ENCODE assay signal across 1 cellular context in the genomic region with DNA sequence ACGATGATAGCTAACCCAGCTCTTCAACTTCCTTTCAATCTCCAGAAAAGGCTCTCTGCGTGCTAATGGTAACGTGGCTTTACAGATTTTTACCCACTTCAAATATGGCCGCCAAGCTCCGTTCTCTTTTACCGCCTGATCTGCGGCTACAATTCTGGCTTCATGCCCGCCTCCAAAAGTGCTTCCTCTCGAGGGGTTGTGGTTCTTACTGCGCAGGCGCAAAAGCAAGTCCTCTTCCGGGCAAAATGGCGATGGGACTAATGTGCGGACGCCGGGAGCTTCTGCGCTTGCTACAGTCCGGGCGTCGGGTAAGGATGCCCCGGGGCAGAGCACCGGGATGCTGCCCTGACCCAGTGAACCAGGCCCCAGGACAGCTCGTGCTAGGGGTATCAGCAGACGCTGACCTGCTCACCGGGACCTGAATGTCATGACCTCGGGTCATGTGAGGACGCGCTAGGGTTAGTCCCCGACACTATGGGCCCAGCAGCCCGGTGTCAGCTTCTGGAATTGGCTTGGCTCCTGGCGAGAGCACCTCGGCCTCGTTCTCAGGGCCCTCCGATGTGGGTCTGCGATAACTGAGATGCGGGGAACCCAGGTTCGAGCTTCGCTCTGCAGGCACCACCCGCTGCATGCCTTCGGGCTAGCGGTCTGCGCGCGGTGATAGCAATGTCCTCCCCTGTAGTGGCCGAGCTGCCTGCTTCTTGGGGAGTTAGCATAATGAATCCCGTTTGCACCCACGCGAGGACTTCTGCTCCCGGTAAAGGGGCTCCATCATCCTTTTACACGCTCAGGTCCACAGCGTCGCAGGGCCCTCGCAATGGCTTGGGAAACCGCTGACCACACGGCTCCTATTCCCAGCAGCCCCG.
A peak's percentile ranks its signal among the peaks of the same experiment; 100 is the strongest.
TF ChIP-seq lines count a peak whose summit lies in the region.

A gene (plus strand): TSS at position 232 of the 866 bp plus-strand sequence. CDS start 14 bp downstream, at position 246.

TF ChIP-seq in HepG2, 621 proteins besides CTCF, POLR2A, EP300 and RAD21 (continued from another document and continues in another):
- peak; percentile 55; the same call in 1 of the 2 replicates for TF ChIP-seq JUNB (CRISPR knock-in tag; IDR thresholded peaks at IDR 0.05; ENCODE audit: borderline replicate concordance)
- no peak for TF ChIP-seq ZFAT (CRISPR knock-in tag; conservative IDR thresholded peaks at IDR 0.05)
- TF ChIP-seq, protein P1, sequence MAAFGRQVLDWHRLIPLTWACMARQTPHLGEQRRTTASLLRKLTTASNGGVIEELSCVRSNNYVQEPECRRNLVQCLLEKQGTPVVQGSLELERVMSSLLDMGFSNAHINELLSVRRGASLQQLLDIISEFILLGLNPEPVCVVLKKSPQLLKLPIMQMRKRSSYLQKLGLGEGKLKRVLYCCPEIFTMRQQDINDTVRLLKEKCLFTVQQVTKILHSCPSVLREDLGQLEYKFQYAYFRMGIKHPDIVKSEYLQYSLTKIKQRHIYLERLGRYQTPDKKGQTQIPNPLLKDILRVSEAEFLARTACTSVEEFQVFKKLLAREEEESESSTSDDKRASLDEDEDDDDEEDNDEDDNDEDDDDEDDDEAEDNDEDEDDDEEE (CRISPR knock-in tag; IDR thresholded peaks at IDR 0.05) = no peak; the same call in 1 of the 2 replicates
- peak; percentile 92 for TF ChIP-seq ZNF431 (CRISPR knock-in tag; IDR thresholded peaks at IDR 0.05; ENCODE audit: borderline replicate concordance, low read depth)
- peak; percentile 38; the same call in 1 of the 2 replicates for TF ChIP-seq ZNF180 (CRISPR knock-in tag; IDR thresholded peaks at IDR 0.05; ENCODE audit: borderline replicate concordance, low read depth)
- TF ChIP-seq ZSCAN21 (CRISPR knock-in tag; IDR thresholded peaks at IDR 0.05; ENCODE audit: borderline replicate concordance) = peak; percentile 96
- TF ChIP-seq ZNF879 (CRISPR knock-in tag; IDR thresholded peaks at IDR 0.05) = no peak
- no peak for TF ChIP-seq CEBPB (IDR thresholded peaks at IDR 0.05; ENCODE audit: borderline replicate concordance, low read depth, low read length)
- TF ChIP-seq ZNF678 (CRISPR knock-in tag; IDR thresholded peaks at IDR 0.05) = peak; percentile 99
- TF ChIP-seq ZNF382 (CRISPR knock-in tag; IDR thresholded peaks at IDR 0.05; ENCODE audit: borderline replicate concordance) = no peak
- TF ChIP-seq, protein P2, sequence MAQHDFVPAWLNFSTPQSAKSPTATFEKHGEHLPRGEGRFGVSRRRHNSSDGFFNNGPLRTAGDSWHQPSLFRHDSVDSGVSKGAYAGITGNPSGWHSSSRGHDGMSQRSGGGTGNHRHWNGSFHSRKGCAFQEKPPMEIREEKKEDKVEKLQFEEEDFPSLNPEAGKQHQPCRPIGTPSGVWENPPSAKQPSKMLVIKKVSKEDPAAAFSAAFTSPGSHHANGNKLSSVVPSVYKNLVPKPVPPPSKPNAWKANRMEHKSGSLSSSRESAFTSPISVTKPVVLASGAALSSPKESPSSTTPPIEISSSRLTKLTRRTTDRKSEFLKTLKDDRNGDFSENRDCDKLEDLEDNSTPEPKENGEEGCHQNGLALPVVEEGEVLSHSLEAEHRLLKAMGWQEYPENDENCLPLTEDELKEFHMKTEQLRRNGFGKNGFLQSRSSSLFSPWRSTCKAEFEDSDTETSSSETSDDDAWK (CRISPR knock-in tag; IDR thresholded peaks at IDR 0.05) = no peak
- TF ChIP-seq JDP2 (CRISPR knock-in tag; IDR thresholded peaks at IDR 0.05; ENCODE audit: borderline replicate concordance) = peak; percentile 10; the same call in 1 of the 2 replicates
- TF ChIP-seq, protein P3, sequence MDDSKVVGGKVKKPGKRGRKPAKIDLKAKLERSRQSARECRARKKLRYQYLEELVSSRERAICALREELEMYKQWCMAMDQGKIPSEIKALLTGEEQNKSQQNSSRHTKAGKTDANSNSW (CRISPR knock-in tag; IDR thresholded peaks at IDR 0.05; ENCODE audit: borderline replicate concordance) = peak; percentile 92; the same call in 1 of the 2 replicates
- TF ChIP-seq BRCA1 (CRISPR knock-in tag; IDR thresholded peaks at IDR 0.05) = peak; percentile 86; the same call in 1 of the 2 replicates
- TF ChIP-seq XRCC5 (optimal IDR thresholded peaks at IDR 0.05; ENCODE audit: low read length) = peak; percentile 60
- peak; percentile 94 for TF ChIP-seq THAP11 (CRISPR knock-in tag; IDR thresholded peaks at IDR 0.05)
- TF ChIP-seq, protein P4, sequence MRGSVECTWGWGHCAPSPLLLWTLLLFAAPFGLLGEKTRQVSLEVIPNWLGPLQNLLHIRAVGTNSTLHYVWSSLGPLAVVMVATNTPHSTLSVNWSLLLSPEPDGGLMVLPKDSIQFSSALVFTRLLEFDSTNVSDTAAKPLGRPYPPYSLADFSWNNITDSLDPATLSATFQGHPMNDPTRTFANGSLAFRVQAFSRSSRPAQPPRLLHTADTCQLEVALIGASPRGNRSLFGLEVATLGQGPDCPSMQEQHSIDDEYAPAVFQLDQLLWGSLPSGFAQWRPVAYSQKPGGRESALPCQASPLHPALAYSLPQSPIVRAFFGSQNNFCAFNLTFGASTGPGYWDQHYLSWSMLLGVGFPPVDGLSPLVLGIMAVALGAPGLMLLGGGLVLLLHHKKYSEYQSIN (CRISPR knock-in tag; IDR thresholded peaks at IDR 0.05; ENCODE audit: borderline replicate concordance) = no peak
- TF ChIP-seq, protein P5, sequence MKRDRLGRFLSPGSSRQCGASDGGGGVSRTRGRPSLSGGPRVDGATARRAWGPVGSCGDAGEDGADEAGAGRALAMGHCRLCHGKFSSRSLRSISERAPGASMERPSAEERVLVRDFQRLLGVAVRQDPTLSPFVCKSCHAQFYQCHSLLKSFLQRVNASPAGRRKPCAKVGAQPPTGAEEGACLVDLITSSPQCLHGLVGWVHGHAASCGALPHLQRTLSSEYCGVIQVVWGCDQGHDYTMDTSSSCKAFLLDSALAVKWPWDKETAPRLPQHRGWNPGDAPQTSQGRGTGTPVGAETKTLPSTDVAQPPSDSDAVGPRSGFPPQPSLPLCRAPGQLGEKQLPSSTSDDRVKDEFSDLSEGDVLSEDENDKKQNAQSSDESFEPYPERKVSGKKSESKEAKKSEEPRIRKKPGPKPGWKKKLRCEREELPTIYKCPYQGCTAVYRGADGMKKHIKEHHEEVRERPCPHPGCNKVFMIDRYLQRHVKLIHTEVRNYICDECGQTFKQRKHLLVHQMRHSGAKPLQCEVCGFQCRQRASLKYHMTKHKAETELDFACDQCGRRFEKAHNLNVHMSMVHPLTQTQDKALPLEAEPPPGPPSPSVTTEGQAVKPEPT (CRISPR knock-in tag; IDR thresholded peaks at IDR 0.05; ENCODE audit: low read depth) = peak; percentile 98
- 0 out of 2 replicates have a peak, but pooled peaks have one; percentile 10 for TF ChIP-seq NR3C1 (CRISPR knock-in tag; IDR thresholded peaks at IDR 0.05)
- TF ChIP-seq, protein P6, sequence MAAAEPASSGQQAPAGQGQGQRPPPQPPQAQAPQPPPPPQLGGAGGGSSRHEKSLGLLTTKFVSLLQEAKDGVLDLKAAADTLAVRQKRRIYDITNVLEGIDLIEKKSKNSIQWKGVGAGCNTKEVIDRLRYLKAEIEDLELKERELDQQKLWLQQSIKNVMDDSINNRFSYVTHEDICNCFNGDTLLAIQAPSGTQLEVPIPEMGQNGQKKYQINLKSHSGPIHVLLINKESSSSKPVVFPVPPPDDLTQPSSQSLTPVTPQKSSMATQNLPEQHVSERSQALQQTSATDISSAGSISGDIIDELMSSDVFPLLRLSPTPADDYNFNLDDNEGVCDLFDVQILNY (CRISPR knock-in tag; conservative IDR thresholded peaks at IDR 0.05) = peak; percentile 70
- TF ChIP-seq, protein P7, sequence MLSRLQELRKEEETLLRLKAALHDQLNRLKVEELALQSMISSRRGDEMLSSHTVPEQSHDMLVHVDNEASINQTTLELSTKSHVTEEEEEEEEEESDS (CRISPR knock-in tag; IDR thresholded peaks at IDR 0.05; ENCODE audit: borderline replicate concordance) = peak; percentile 91; the same call in 1 of the 2 replicates
- TF ChIP-seq ASH2L (IDR thresholded peaks at IDR 0.05; ENCODE audit: insufficient read length, low read depth, low read length) = peak; percentile 99
- peak; percentile 88; the same call in 1 of the 2 replicates for TF ChIP-seq MYNN (CRISPR knock-in tag; IDR thresholded peaks at IDR 0.05; ENCODE audit: low read depth)
- 0 out of 2 replicates have a peak, but pooled peaks have one; percentile 50 for TF ChIP-seq PRMT3 (CRISPR knock-in tag; IDR thresholded peaks at IDR 0.05; ENCODE audit: borderline replicate concordance, low read depth)
- peak; percentile 86; the same call in 1 of the 2 replicates for TF ChIP-seq GFI1 (CRISPR knock-in tag; IDR thresholded peaks at IDR 0.05; ENCODE audit: borderline replicate concordance)
- TF ChIP-seq, protein P8, sequence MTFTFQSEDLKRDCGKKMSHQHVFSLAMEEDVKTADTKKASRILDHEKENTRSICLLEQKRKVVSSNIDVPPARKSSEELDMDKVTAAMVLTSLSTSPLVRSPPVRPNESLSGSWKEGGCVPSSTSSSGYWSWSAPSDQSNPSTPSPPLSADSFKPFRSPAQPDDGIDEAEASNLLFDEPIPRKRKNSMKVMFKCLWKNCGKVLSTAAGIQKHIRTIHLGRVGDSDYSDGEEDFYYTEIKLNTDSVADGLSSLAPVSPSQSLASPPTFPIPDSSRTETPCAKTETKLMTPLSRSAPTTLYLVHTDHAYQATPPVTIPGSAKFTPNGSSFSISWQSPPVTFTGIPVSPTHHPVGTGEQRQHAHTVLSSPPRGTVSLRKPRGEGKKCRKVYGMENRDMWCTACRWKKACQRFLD (CRISPR knock-in tag; IDR thresholded peaks at IDR 0.05; ENCODE audit: borderline replicate concordance) = peak; percentile 100
- TF ChIP-seq, protein P9, sequence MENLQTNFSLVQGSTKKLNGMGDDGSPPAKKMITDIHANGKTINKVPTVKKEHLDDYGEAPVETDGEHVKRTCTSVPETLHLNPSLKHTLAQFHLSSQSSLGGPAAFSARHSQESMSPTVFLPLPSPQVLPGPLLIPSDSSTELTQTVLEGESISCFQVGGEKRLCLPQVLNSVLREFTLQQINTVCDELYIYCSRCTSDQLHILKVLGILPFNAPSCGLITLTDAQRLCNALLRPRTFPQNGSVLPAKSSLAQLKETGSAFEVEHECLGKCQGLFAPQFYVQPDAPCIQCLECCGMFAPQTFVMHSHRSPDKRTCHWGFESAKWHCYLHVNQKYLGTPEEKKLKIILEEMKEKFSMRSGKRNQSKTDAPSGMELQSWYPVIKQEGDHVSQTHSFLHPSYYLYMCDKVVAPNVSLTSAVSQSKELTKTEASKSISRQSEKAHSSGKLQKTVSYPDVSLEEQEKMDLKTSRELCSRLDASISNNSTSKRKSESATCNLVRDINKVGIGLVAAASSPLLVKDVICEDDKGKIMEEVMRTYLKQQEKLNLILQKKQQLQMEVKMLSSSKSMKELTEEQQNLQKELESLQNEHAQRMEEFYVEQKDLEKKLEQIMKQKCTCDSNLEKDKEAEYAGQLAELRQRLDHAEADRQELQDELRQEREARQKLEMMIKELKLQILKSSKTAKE (CRISPR knock-in tag; IDR thresholded peaks at IDR 0.05; ENCODE audit: borderline replicate concordance) = peak; percentile 61; the same call in 1 of the 2 replicates
- TF ChIP-seq, protein P10, sequence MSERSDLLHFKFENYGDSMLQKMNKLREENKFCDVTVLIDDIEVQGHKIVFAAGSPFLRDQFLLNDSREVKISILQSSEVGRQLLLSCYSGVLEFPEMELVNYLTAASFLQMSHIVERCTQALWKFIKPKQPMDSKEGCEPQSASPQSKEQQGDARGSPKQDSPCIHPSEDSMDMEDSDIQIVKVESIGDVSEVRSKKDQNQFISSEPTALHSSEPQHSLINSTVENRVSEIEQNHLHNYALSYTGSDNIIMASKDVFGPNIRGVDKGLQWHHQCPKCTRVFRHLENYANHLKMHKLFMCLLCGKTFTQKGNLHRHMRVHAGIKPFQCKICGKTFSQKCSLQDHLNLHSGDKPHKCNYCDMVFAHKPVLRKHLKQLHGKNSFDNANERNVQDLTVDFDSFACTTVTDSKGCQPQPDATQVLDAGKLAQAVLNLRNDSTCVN (CRISPR knock-in tag; IDR thresholded peaks at IDR 0.05; ENCODE audit: borderline replicate concordance) = peak; percentile 79
- TF ChIP-seq, protein P11, sequence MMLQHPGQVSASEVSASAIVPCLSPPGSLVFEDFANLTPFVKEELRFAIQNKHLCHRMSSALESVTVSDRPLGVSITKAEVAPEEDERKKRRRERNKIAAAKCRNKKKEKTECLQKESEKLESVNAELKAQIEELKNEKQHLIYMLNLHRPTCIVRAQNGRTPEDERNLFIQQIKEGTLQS (CRISPR knock-in tag; IDR thresholded peaks at IDR 0.05) = peak; percentile 47; the same call in 1 of the 2 replicates
- TF ChIP-seq SRF (IDR thresholded peaks at IDR 0.05; ENCODE audit: low read depth, low read length) = peak; percentile 70; the same call in 1 of the 2 replicates
- TF ChIP-seq CREM (IDR thresholded peaks at IDR 0.05) = peak; percentile 89
- TF ChIP-seq CREM (CRISPR knock-in tag; IDR thresholded peaks at IDR 0.05) = peak; percentile 47; the same call in 1 of the 2 replicates
- TF ChIP-seq, protein P12, sequence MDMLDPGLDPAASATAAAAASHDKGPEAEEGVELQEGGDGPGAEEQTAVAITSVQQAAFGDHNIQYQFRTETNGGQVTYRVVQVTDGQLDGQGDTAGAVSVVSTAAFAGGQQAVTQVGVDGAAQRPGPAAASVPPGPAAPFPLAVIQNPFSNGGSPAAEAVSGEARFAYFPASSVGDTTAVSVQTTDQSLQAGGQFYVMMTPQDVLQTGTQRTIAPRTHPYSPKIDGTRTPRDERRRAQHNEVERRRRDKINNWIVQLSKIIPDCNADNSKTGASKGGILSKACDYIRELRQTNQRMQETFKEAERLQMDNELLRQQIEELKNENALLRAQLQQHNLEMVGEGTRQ (IDR thresholded peaks at IDR 0.05; ENCODE audit: low read depth, low read length) = peak; percentile 57
- TF ChIP-seq, protein P12 (CRISPR knock-in tag; IDR thresholded peaks at IDR 0.05; ENCODE audit: borderline replicate concordance) = peak; percentile 84
- TF ChIP-seq KLF15 (CRISPR knock-in tag; IDR thresholded peaks at IDR 0.05; ENCODE audit: borderline replicate concordance) = peak; percentile 27; the same call in 1 of the 2 replicates
- TF ChIP-seq ZNF549 (CRISPR knock-in tag; IDR thresholded peaks at IDR 0.05) = no peak
- peak; percentile 51; the same call in 1 of the 2 replicates for TF ChIP-seq NCOR1 (IDR thresholded peaks at IDR 0.05; ENCODE audit: borderline replicate concordance, low read length)
